In genomic region chr14:89134640-89135039, GRCh38 we compare ENCODE assay signal across 24 cellular contexts.
A peak's percentile ranks its signal among the peaks of the same experiment; 100 is the strongest.
DNase-seq lines count a peak whose midpoint lies in the region; ATAC-seq, FAIRE-seq and TF ChIP-seq lines count a peak whose summit lies in the region.
"Had no signal": no experiment of that assay in that cellular context is flagged by ENCODE, and none has a peak within 500 bp of the region (broad histone marks: within the 10 kb centered on the region; RNA-seq: fewer than 3 reads in every experiment).

No MANE protein-coding gene starts in this region.

- H3K79me2 ChIP-seq in GM23338 (replicated peaks; ENCODE audit: insufficient read depth): no peaks in the 10 kb centered on the region

- no peak overlapping the region for H3K27ac ChIP-seq in GM23338 (ENCODE audit: low read depth)
- no peak overlapping the region for H3K27ac ChIP-seq in left lung
- no peak overlapping the region for H3K27ac ChIP-seq in stomach
- H3K27ac ChIP-seq: BLaER1 treated with 17β-estradiol and CSF1 and Interleukin-3, amounts not matched to agents 10 nM and 100 nM; GM23248 had no signal

- H3K9me3 Mint-ChIP-seq in GM23338: peaks cover 4% of the 10 kb centered on the region; the same call in 1 of the 3 replicates

- H3K36me3 ChIP-seq in GM23338 (ENCODE audit: insufficient read depth) (no peaks in the 10 kb centered on the region; the same call in 1 of the 2 replicates), bronchial epithelial cell (ENCODE audit: control insufficient read depth, insufficient read depth, low read length) (no peaks in the 10 kb centered on the region), left lung (no peaks in the 10 kb centered on the region), stomach (no peaks in the 10 kb centered on the region)

- H4K20me1 ChIP-seq in GM23338 (replicated peaks; ENCODE audit: insufficient read depth): no peaks in the 10 kb centered on the region
- H4K20me1 ChIP-seq: BLaER1 treated with 17β-estradiol and CSF1 and Interleukin-3, amounts not matched to agents 10 nM and 100 nM had no signal

- ATAC-seq in GM23338 (peak; percentile 23), left lung (peak; percentile 16), HG02642 (IDR thresholded peaks at IDR 0.05; ENCODE audit: poor library complexity, unreplicated experiment) (no peak), GM21786 (IDR thresholded peaks at IDR 0.05; ENCODE audit: unreplicated experiment) (no peak)
- ATAC-seq: CD8-positive, alpha-beta T cell; HCT116 had no signal

- H3K4me3 Mint-ChIP-seq in GM23338: no peak overlapping the region
- H3K4me3 Mint-ChIP-seq: B cell; CD8-positive, alpha-beta T cell; HFFc6 had no signal

- H3K9me3 ChIP-seq in left lung: peaks cover 0 to 8% of the 10 kb centered on the region in 2 donors
- H3K9me3 ChIP-seq in stomach: peaks cover 0 to 16% (median 0%) of the 10 kb centered on the region in 4 donors

- H3K4me3 ChIP-seq in GM23338 (no peak overlapping the region), bronchial epithelial cell (ENCODE audit: low read depth, low read length) (no peak overlapping the region), left lung (no peak overlapping the region), stomach (no peak overlapping the region)
- H3K4me3 ChIP-seq: BLaER1 treated with 17β-estradiol and CSF1 and Interleukin-3, amounts not matched to agents 10 nM and 100 nM; GM23248 had no signal

- H2AFZ ChIP-seq in GM23338: no peak overlapping the region
- H2AFZ ChIP-seq: GM23248 had no signal

- H3K27me3 ChIP-seq in GM23338 (ENCODE audit: insufficient read depth): no peaks in the 10 kb centered on the region
- H3K27me3 ChIP-seq in bronchial epithelial cell (ENCODE audit: control insufficient read depth, insufficient read depth, low read length): no peaks in the 10 kb centered on the region
- H3K27me3 ChIP-seq in left lung: no peaks in the 10 kb centered on the region
- no peaks in the 10 kb centered on the region for H3K27me3 ChIP-seq in stomach
- H3K27me3 ChIP-seq: BLaER1 treated with 17β-estradiol and CSF1 and Interleukin-3, amounts not matched to agents 10 nM and 100 nM had no signal

- no peak overlapping the region for H3K27ac Mint-ChIP-seq in GM23338
- H3K27ac Mint-ChIP-seq: B cell; CD8-positive, alpha-beta T cell; HFFc6 had no signal

- TF ChIP-seq POLR2A in stomach (IDR thresholded peaks at IDR 0.05): no peak

- TF ChIP-seq CTCF in GM23338 (conservative IDR thresholded peaks at IDR 0.05; ENCODE audit: low read depth in 2 of 2) (no peak), bronchial epithelial cell (IDR thresholded peaks at IDR 0.05; ENCODE audit: insufficient read depth, low read length, severe bottlenecking) (no peak), left lung (IDR thresholded peaks at IDR 0.05) (no peak), stomach (IDR thresholded peaks at IDR 0.05) (no peak)

- H3F3A ChIP-seq in GM23338 (replicated peaks; ENCODE audit: low read depth): peaks cover 4% of the 10 kb centered on the region

- no peaks in the 10 kb centered on the region for H3K36me3 Mint-ChIP-seq in GM23338 (ENCODE audit: low read depth)

- WGBS in stomach, 5 donors: 40 to 58% (median 52%) methylated on average over 2 of the region's 2 CpGs

- no peaks in the 10 kb centered on the region for H3K9me2 ChIP-seq in GM23338 (ENCODE audit: insufficient read depth)

- H3K4me1 Mint-ChIP-seq in GM23338: peaks cover 12% of the 10 kb centered on the region
- H3K4me1 Mint-ChIP-seq: B cell had no signal

- H3K4me1 ChIP-seq in GM23338 (ENCODE audit: insufficient read depth) (peaks cover 11% of the 10 kb centered on the region), left lung (peaks cover 0 to 7% of the 10 kb centered on the region in 2 donors), stomach (peaks cover 0 to 24% (median 14%) of the 10 kb centered on the region in 4 donors)

- no peak for TF ChIP-seq EP300 in stomach (IDR thresholded peaks at IDR 0.05)

- DNase-seq in GM23338 (ENCODE audit: low spot score) (no peak), bronchial epithelial cell (ENCODE audit: low read depth) (peak; percentile 22), left lung (no peak), stomach (peak; percentile 81)
- DNase-seq in activated CD4-positive, alpha-beta T cell treated with anti-CD3 and anti-CD28 coated beads, Interleukin-2, amount 50 U/mL, for 48 hours: no peak
- DNase-seq: CD8-positive, alpha-beta T cell; COR-L47; DMS 273 treated with DMSO at 0.1 percent for 48 hours; DMS53; DND-41; EL; GM23248; HFFc6; IMR-90 had no signal

- intact Hi-C loops in left lung (cut with DNase I) (no loop called here), stomach (cut with DNase I; ENCODE audit: low total_unique reads) (no loop called here)

- peaks cover 6% of the 10 kb centered on the region for H3K27me3 Mint-ChIP-seq in GM23338 (ENCODE audit: insufficient read depth, low read depth, poor library complexity)

- no peak for FAIRE-seq in bronchial epithelial cell (lab: Jason Lieb, UNC)
- FAIRE-seq: G401.6, GM12891, GM19239, H54, HTR-8/SVneo had no signal

- H3K4me2 ChIP-seq in GM23338: no peak overlapping the region
- H3K4me2 ChIP-seq: BLaER1 treated with 17β-estradiol and CSF1 and Interleukin-3, amounts not matched to agents 10 nM and 100 nM had no signal

TF ChIP-seq in GM23338, 12 proteins besides CTCF, POLR2A, EP300 and RAD21 (continues in another document):
- TF ChIP-seq ZNF462 (CRISPR knock-in tag; IDR thresholded peaks at IDR 0.05) (no peak), EZH2phosphoT487 (IDR thresholded peaks at IDR 0.05; ENCODE audit: unreplicated experiment) (no peak)

Comparison
In these comparisons a context has a peak if more than half of its experiments do, and no peak if none do; other contexts are left out.
1. ATAC-seq: peak in GM23338 (single experiment) and left lung (single experiment); none in HG02642 (single experiment) and GM21786 (single experiment).
2. DNase-seq: peak in bronchial epithelial cell (single experiment) and stomach (single experiment); none in GM23338 (single experiment), left lung (0 of 2) and activated CD4-positive, alpha-beta T cell treated with anti-CD3 and anti-CD28 coated beads, Interleukin-2, amount 50 U/mL, for 48 hours (0 of 2).